ENCODE assay signal across 18 cellular contexts in the genomic region with DNA sequence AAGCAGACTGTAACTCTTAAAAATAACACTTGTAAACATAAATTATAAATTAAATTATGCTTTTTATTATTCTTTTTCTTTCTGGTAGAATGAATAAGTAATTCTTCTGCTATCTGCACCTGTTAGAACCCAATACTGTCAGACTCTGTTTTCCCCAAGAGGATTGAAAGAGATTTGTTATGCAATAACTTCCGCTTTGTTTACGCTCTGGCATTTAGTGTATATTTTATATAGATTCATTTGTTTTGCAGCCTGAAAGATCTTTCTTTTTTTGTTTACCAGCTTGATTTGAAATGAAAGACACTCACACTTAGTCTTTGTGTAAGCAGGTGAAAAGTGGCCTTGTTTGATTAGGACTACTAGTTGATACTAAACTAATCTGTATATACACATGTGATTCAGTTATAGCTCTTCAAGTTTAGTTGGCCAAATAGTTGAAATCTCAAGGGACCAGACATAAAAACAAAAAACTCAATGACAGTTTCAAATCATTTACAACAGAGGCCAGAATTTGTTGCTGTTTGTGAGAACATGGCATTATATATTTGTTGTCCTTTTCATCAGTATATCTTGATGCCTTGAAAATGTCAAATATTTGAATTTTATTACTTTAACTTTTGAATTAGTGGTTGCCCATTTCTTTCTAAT.
"Had no signal": no experiment of that assay in that cellular context is flagged by ENCODE, and none has a peak within 500 bp of the region (broad histone marks: within the 10 kb centered on the region; RNA-seq: fewer than 3 reads in every experiment).

No MANE protein-coding gene starts in this region.

- H3K27ac ChIP-seq: colonic mucosa, hepatocyte, left lung, neutrophil, parathyroid adenoma, thoracic aorta, upper lobe of right lung had no signal

- ATAC-seq: activated CD8-positive, alpha-beta T cell treated with anti-CD3 and anti-CD28 coated beads for 36 hours; activated T-cell treated with anti-CD3 and anti-CD28 coated beads, Interleukin-2, amount 50 U/mL, for 72 hours; esophagus mucosa; left lung; stimulated activated effector memory CD8-positive, alpha-beta T cell treated with anti-CD3 and anti-CD28 coated beads, Interleukin-12 subunit alpha, Interleukin-12 subunit beta, amount 100 ng/mL, for 72 hours; upper lobe of right lung had no signal

- H3K4me2 ChIP-seq: hepatocyte had no signal

- H3K4me3 ChIP-seq: colonic mucosa, hepatocyte, left lung, thoracic aorta, upper lobe of right lung had no signal

- FAIRE-seq: keratinocyte had no signal

- H2AFZ ChIP-seq: hepatocyte, parathyroid adenoma had no signal

- H3K27me3 ChIP-seq: colonic mucosa, left lung, neutrophil, upper lobe of right lung had no signal

- H3K9me3 ChIP-seq: colonic mucosa, left lung, neutrophil, thoracic aorta, upper lobe of right lung had no signal

- H3K36me3 ChIP-seq: colonic mucosa, left lung, neutrophil, thoracic aorta, upper lobe of right lung had no signal

- DNase-seq: activated B cell treated with CpG ODN at 0.5 μM for 24 hours; activated CD4-positive, alpha-beta T cell treated with anti-CD3 and anti-CD28 coated beads for 48 hours; activated CD8-positive, alpha-beta memory T cell treated with anti-CD3 and anti-CD28 coated beads, Interleukin-2, amount 50 U/mL, for 4 hours; activated CD8-positive, alpha-beta T cell treated with anti-CD3 and anti-CD28 coated beads for 36 hours; activated naive CD8-positive, alpha-beta T cell treated with anti-CD3 and anti-CD28 coated beads, Interleukin-2, amount 10 ng/mL, durations not matched to agents 7 days and 5 days; activated T-cell treated with anti-CD3 and anti-CD28 coated beads, Interleukin-2, amount 50 U/mL, for 72 hours; central memory CD4-positive, alpha-beta T cell; colonic mucosa; left lung; naive B cell; upper lobe of right lung had no signal

- H3K9ac ChIP-seq: parathyroid adenoma had no signal

- H3K79me2 ChIP-seq: hepatocyte had no signal
